ENCODE assay signal across 17 cellular contexts in genomic region chr11:131682373-131683015, GRCh38.
DNase-seq lines count a peak whose midpoint lies in the region; ATAC-seq and TF ChIP-seq lines count a peak whose summit lies in the region.
"Had no signal": no experiment of that assay in that cellular context is flagged by ENCODE, and none has a peak within 500 bp of the region (broad histone marks: within the 10 kb centered on the region; RNA-seq: fewer than 3 reads in every experiment).

No MANE protein-coding gene starts in this region.

- no peaks in the 10 kb centered on the region for H3K36me3 ChIP-seq in heart left ventricle
- H3K36me3 ChIP-seq: BLaER1 had no signal

- no peaks in the 10 kb centered on the region for H3K9me3 ChIP-seq in heart left ventricle
- H3K9me3 ChIP-seq: BLaER1 had no signal

- H3K9me3 Mint-ChIP-seq in activated T-cell treated with anti-CD3 and anti-CD28 coated beads, Interleukin-2, amount 50 U/mL, for 24 hours: no peaks in the 10 kb centered on the region
- H3K9me3 Mint-ChIP-seq in activated T-cell treated with anti-CD3 and anti-CD28 coated beads, Interleukin-2, amount 50 U/mL, for 72 hours: no peaks in the 10 kb centered on the region
- H3K9me3 Mint-ChIP-seq in type B pancreatic cell: no peaks in the 10 kb centered on the region

- H3K4me1 Mint-ChIP-seq in activated T-cell treated with anti-CD3 and anti-CD28 coated beads, Interleukin-2, amount 50 U/mL, for 24 hours (ENCODE audit: low read depth): no peaks in the 10 kb centered on the region
- no peaks in the 10 kb centered on the region for H3K4me1 Mint-ChIP-seq in activated T-cell treated with anti-CD3 and anti-CD28 coated beads, Interleukin-2, amount 50 U/mL, for 72 hours (ENCODE audit: low read depth)
- H3K4me1 Mint-ChIP-seq in type B pancreatic cell (ENCODE audit: unreplicated experiment): no peaks in the 10 kb centered on the region
- H3K4me1 Mint-ChIP-seq: CD8-positive, alpha-beta memory T cell had no signal

- no peak overlapping the region for H3K27ac Mint-ChIP-seq in activated T-cell treated with anti-CD3 and anti-CD28 coated beads, Interleukin-2, amount 50 U/mL, for 24 hours
- no peak overlapping the region for H3K27ac Mint-ChIP-seq in activated T-cell treated with anti-CD3 and anti-CD28 coated beads, Interleukin-2, amount 50 U/mL, for 72 hours
- no peak overlapping the region for H3K27ac Mint-ChIP-seq in type B pancreatic cell
- H3K27ac Mint-ChIP-seq: CD8-positive, alpha-beta memory T cell had no signal

- no peak overlapping the region for H3K4me3 ChIP-seq in heart left ventricle
- H3K4me3 ChIP-seq: BLaER1, GM23248 had no signal

- H3K4me1 ChIP-seq in heart left ventricle: no peaks in the 10 kb centered on the region
- H3K4me1 ChIP-seq: BLaER1, Caco-2 had no signal

- no peak for TF ChIP-seq POLR2A in heart left ventricle (IDR thresholded peaks at IDR 0.05)

- intact Hi-C loops in heart left ventricle (cut with DNase I): no loop called here

- DNase-seq in activated T-cell treated with anti-CD3 and anti-CD28 coated beads, Interleukin-2, amount 50 U/mL, for 24 hours: peak; percentile 3
- no peak for DNase-seq in activated T-cell treated with anti-CD3 and anti-CD28 coated beads, Interleukin-2, amount 50 U/mL, for 72 hours
- DNase-seq in left lobe of liver (ENCODE audit: low spot score): peak; percentile 24
- peak; percentile 60 for DNase-seq in type B pancreatic cell (ENCODE audit: extremely low spot score, unreplicated experiment)
- no peak for DNase-seq in heart left ventricle
- no peak for DNase-seq in hepatic stellate cell (ENCODE audit: low spot score)
- DNase-seq: 8988T; AML-193; Caco-2; CD8-positive, alpha-beta memory T cell; DND-41; GF-D8; GM23248; H7 had no signal

- no peak overlapping the region for H3K27ac ChIP-seq in heart left ventricle
- H3K27ac ChIP-seq: BLaER1, GM23248, HL-60 had no signal

- H3K27me3 ChIP-seq in heart left ventricle: peaks cover 0 to 46% (median 7%) of the 10 kb centered on the region in 9 donors

- no peak for TF ChIP-seq CTCF in type B pancreatic cell (conservative IDR thresholded peaks at IDR 0.05)
- TF ChIP-seq CTCF in heart left ventricle (IDR thresholded peaks at IDR 0.05): no peak

- no peak for ATAC-seq in activated T-cell treated with anti-CD3 and anti-CD28 coated beads, Interleukin-2, amount 50 U/mL, for 72 hours (replicated peaks in 1 of 2)
- ATAC-seq in left lobe of liver: no peak
- no peak for ATAC-seq in heart left ventricle
- ATAC-seq in HG03342 (IDR thresholded peaks at IDR 0.05; ENCODE audit: unreplicated experiment): no peak

- no peak overlapping the region for H3K4me3 Mint-ChIP-seq in activated T-cell treated with anti-CD3 and anti-CD28 coated beads, Interleukin-2, amount 50 U/mL, for 24 hours
- no peak overlapping the region for H3K4me3 Mint-ChIP-seq in activated T-cell treated with anti-CD3 and anti-CD28 coated beads, Interleukin-2, amount 50 U/mL, for 72 hours
- no peak overlapping the region for H3K4me3 Mint-ChIP-seq in type B pancreatic cell
- H3K4me3 Mint-ChIP-seq: CD8-positive, alpha-beta memory T cell had no signal

- WGBS in heart left ventricle, 4 donors: 79 to 89% (median 83%) methylated on average over 20 to 22 of the region's 22 CpGs

- no peaks in the 10 kb centered on the region for H3K36me3 Mint-ChIP-seq in activated T-cell treated with anti-CD3 and anti-CD28 coated beads, Interleukin-2, amount 50 U/mL, for 24 hours (ENCODE audit: low read depth)
- H3K36me3 Mint-ChIP-seq in activated T-cell treated with anti-CD3 and anti-CD28 coated beads, Interleukin-2, amount 50 U/mL, for 72 hours (ENCODE audit: insufficient read depth in 2 of 2): no peaks in the 10 kb centered on the region
- H3K36me3 Mint-ChIP-seq in type B pancreatic cell: no peaks in the 10 kb centered on the region
- H3K36me3 Mint-ChIP-seq: CD8-positive, alpha-beta memory T cell had no signal

- H3K27me3 Mint-ChIP-seq in activated T-cell treated with anti-CD3 and anti-CD28 coated beads, Interleukin-2, amount 50 U/mL, for 24 hours: peaks cover 11% of the 10 kb centered on the region
- H3K27me3 Mint-ChIP-seq in activated T-cell treated with anti-CD3 and anti-CD28 coated beads, Interleukin-2, amount 50 U/mL, for 72 hours (ENCODE audit: low read depth): no peaks in the 10 kb centered on the region
- peaks cover 30% of the 10 kb centered on the region for H3K27me3 Mint-ChIP-seq in type B pancreatic cell

Comparison
In these comparisons a context has a peak if more than half of its experiments do, and no peak if none do; other contexts are left out.
1. DNase-seq: peak in activated T-cell treated with anti-CD3 and anti-CD28 coated beads, Interleukin-2, amount 50 U/mL, for 24 hours (single experiment), left lobe of liver (single experiment) and type B pancreatic cell (single experiment); none in activated T-cell treated with anti-CD3 and anti-CD28 coated beads, Interleukin-2, amount 50 U/mL, for 72 hours (0 of 2), heart left ventricle (0 of 5) and hepatic stellate cell (single experiment).